Comparison of ENCODE assay signal across 13 cellular contexts in the genomic region with DNA sequence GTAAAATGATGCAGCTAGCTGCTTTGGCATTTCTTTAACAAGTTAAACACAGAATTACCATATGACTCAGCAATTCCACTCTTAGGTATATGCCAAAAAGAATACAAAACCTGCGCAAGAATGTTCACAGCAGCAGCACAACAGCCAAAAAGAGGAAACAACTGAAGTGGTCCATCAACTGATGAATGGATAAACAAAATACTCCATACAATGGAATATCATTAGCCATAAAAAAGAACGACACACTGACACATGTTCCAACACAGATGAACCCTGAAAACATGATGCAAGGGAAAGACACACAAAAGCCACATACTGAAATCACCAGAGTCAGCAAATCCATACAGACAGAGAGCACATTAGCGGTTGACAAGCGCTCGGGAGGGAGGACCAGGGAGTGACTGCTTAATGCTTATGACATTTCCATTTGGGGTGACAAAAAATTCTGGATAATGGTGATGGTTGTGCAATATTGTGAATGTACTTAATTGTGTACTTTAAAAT. TPM values are rescaled to one million over a fixed set of nuclear protein-coding genes. Genes with fewer than 3 reads are reported as not detected.
DNase-seq lines count a peak whose midpoint lies in the region; ATAC-seq, FAIRE-seq and TF ChIP-seq lines count a peak whose summit lies in the region.
"Had no signal": no experiment of that assay in that cellular context is flagged by ENCODE, and none has a peak within 500 bp of the region (broad histone marks: within the 10 kb centered on the region; RNA-seq: fewer than 3 reads in every experiment).

No MANE protein-coding gene starts in this region.

- no peak overlapping the region for H3K4me3 ChIP-seq in CD8-positive, alpha-beta memory T cell (ENCODE audit: low read length)
- no peak overlapping the region for H3K4me3 ChIP-seq in Karpas-422 (ENCODE audit: low read length)
- H3K4me3 ChIP-seq in GM12878, result no peak overlapping the region
- no peak overlapping the region for H3K4me3 ChIP-seq in mesenchymal stem cell (ENCODE audit: insufficient read depth in 1 of 2, low read depth in 1 of 2, low read length in 2 of 2)
- H3K4me3 ChIP-seq: ovary, uterus had no signal

- ATAC-seq in GM12878 (no peak), GM21786 (IDR thresholded peaks at IDR 0.05; ENCODE audit: unreplicated experiment) (no peak)

- H4K91ac ChIP-seq in mesenchymal stem cell (ENCODE audit: low read length), result no peak overlapping the region

- SMC1A ChIA-PET in GM12878 (lab: Charles Lee; ENCODE audit: uncharacterized antibody, unreplicated experiment), result no interaction called here

- intact Hi-C loops in GM12878 (cut with micrococcal nuclease; ENCODE audit: unreplicated experiment), result loop anchor here (5.0 to 10.0 kb wide), 3 partner anchors 53 to 377 kb away; a partner anchor contains a TSS

- no peak for FAIRE-seq in GM12878 (lab: Jason Lieb, UNC)

- no peak overlapping the region for H2BK5ac ChIP-seq in mesenchymal stem cell (ENCODE audit: low read depth, low read length, poor library complexity, severe bottlenecking)

- peaks cover 58 to 66% (median 62%) of the 10 kb centered on the region in 3 donors for H3K4me1 Mint-ChIP-seq in CD8-positive, alpha-beta memory T cell

- peaks cover 19% of the 10 kb centered on the region for H3K79me1 ChIP-seq in mesenchymal stem cell (replicated peaks; ENCODE audit: low read length, poor library complexity, severe bottlenecking)

- 72% methylated on average over 5 of the region's 5 CpGs for WGBS in GM12878 (ENCODE audit: insufficient coverage, insufficient replicate concordance, low lambda C conversion rate, missing lambda C conversion rate)
- WGBS in mesenchymal stem cell, result 86% methylated on average over 5 of the region's 5 CpGs

- POLR2A ChIA-PET in CD8-positive, alpha-beta memory T cell (lab: Charles Lee), result no interaction called here
- POLR2A ChIA-PET in GM12878 (lab: Charles Lee), result no interaction called here

- H4K8ac ChIP-seq in mesenchymal stem cell (ENCODE audit: low read length), result no peak overlapping the region

- H4K20me1 ChIP-seq in Karpas-422 (ENCODE audit: insufficient read depth, low read depth, low read length) (peaks cover 38% of the 10 kb centered on the region), GM12878 (ENCODE audit: control insufficient read depth, insufficient read depth) (no peaks in the 10 kb centered on the region)

- H3K36me3 Mint-ChIP-seq in CD8-positive, alpha-beta memory T cell, result peaks cover 0 to 48% (median 4%) of the 10 kb centered on the region in 3 donors

- no peaks in the 10 kb centered on the region for H3K36me3 ChIP-seq in CD8-positive, alpha-beta memory T cell (ENCODE audit: insufficient read depth, low read length)
- H3K36me3 ChIP-seq in Karpas-422 (ENCODE audit: insufficient read depth, low read length) (peaks cover 20% of the 10 kb centered on the region; the same call in 1 of the 2 replicates), GM12878 (ENCODE audit: control insufficient read depth in 2 of 2, insufficient read depth in 2 of 2, low read length in 1 of 2) (no peaks in the 10 kb centered on the region; a peak in 1 of 4 replicates), mesenchymal stem cell (ENCODE audit: control insufficient read depth in 1 of 2, insufficient read depth in 2 of 2, low read depth in 1 of 2, low read length in 2 of 2) (peaks cover 15 to 16% of the 10 kb centered on the region in 2 experiments)
- H3K36me3 ChIP-seq: ovary, uterus had no signal

- no peak overlapping the region; the same call in 1 of the 2 replicates for H3K9ac ChIP-seq in Karpas-422 (ENCODE audit: low read length)
- no peak overlapping the region for H3K9ac ChIP-seq in GM12878 (ENCODE audit: control insufficient read depth, insufficient read depth, low read length)
- H3K9ac ChIP-seq in mesenchymal stem cell (ENCODE audit: low read length), result peak overlapping the region; percentile 13

- RAD21 ChIA-PET in GM12878 (lab: Charles Lee; ENCODE audit: unreplicated experiment), result no interaction called here

- H2AFZ ChIP-seq in Karpas-422 (ENCODE audit: low read length), result no peak overlapping the region
- H2AFZ ChIP-seq in GM12878 (ENCODE audit: control insufficient read depth, low read depth, low read length), result no peak overlapping the region
- no peak overlapping the region for H2AFZ ChIP-seq in mesenchymal stem cell (ENCODE audit: low read depth, low read length)

- no peak overlapping the region for H3K23ac ChIP-seq in mesenchymal stem cell (ENCODE audit: low read length in 2 of 2)

- in situ Hi-C loops in GM12878 (cut with MboI), result no loop called here

- no peak for TF ChIP-seq RAD21 in GM12878 (IDR thresholded peaks at IDR 0.05; ENCODE audit: insufficient read depth, low read depth, low read length)

- no peak overlapping the region for H3K27ac ChIP-seq in CD8-positive, alpha-beta memory T cell (ENCODE audit: low read depth, low read length)
- H3K27ac ChIP-seq in Karpas-422 (ENCODE audit: low read length) (no peak overlapping the region), GM12878 (ENCODE audit: control insufficient read depth, insufficient read depth) (no peak overlapping the region), mesenchymal stem cell (ENCODE audit: low read length, poor library complexity, severe bottlenecking) (no peak overlapping the region)
- H3K27ac ChIP-seq: ovary, uterus had no signal

- no peak overlapping the region for H3K14ac ChIP-seq in mesenchymal stem cell (ENCODE audit: low read length in 2 of 2)

- no TSS peak for BruUV-seq in GM12878 (replicated peaks; lab: Mats Ljungman, UMichigan)

- peak overlapping the region; percentile 77 for H3K4me2 ChIP-seq in Karpas-422 (ENCODE audit: low read depth, low read length, poor library complexity, severe bottlenecking)
- peak overlapping the region; percentile 37 for H3K4me2 ChIP-seq in GM12878 (ENCODE audit: control insufficient read depth, insufficient read depth)
- H3K4me2 ChIP-seq in mesenchymal stem cell (ENCODE audit: low read length, poor library complexity, severe bottlenecking), result no peak overlapping the region

- H3K9me3 Mint-ChIP-seq in CD8-positive, alpha-beta memory T cell, result no peaks in the 10 kb centered on the region

- peak overlapping the region; percentile 21 to 96 (median 60) for H3K27ac Mint-ChIP-seq in CD8-positive, alpha-beta memory T cell

- H3K79me2 ChIP-seq in Karpas-422 (ENCODE audit: low read length) (peaks cover 90% of the 10 kb centered on the region), GM12878 (ENCODE audit: control insufficient read depth, insufficient read depth, low read length) (peaks cover 56% of the 10 kb centered on the region)

- no peaks in the 10 kb centered on the region for H3K9me2 ChIP-seq in Karpas-422 (replicated peaks; ENCODE audit: insufficient read depth, low read length)

- no peak overlapping the region for H2BK12ac ChIP-seq in mesenchymal stem cell (ENCODE audit: low read length in 2 of 2)

- CTCF ChIA-PET in CD8-positive, alpha-beta memory T cell (lab: Charles Lee), result no interaction called here
- CTCF ChIA-PET in GM12878 (lab: Yijun Ruan, JAX), result no interaction called here

- peaks cover 59% of the 10 kb centered on the region for H3K4me1 ChIP-seq in CD8-positive, alpha-beta memory T cell (ENCODE audit: insufficient read depth, low read length)
- H3K4me1 ChIP-seq in Karpas-422 (ENCODE audit: low read length), result peaks cover 25% of the 10 kb centered on the region
- no peaks in the 10 kb centered on the region for H3K4me1 ChIP-seq in GM12878 (ENCODE audit: control insufficient read depth, insufficient read depth, low read length)
- peaks cover 4% of the 10 kb centered on the region for H3K4me1 ChIP-seq in mesenchymal stem cell (ENCODE audit: control insufficient read depth, insufficient read depth, low read depth, low read length)

- TF ChIP-seq EP300 in GM12878 (IDR thresholded peaks at IDR 0.05; ENCODE audit: borderline replicate concordance in 1 of 2, control insufficient read depth in 1 of 2, low read depth in 2 of 2, low read length in 2 of 2), result no peak

- no peaks in the 10 kb centered on the region for H3K27me3 Mint-ChIP-seq in CD8-positive, alpha-beta memory T cell

- no peak overlapping the region for H2AK5ac ChIP-seq in mesenchymal stem cell (ENCODE audit: low read length, severe bottlenecking)

- H3K18ac ChIP-seq in mesenchymal stem cell (ENCODE audit: low read depth in 1 of 2, low read length in 2 of 2), result no peak overlapping the region

- H2BK120ac ChIP-seq in mesenchymal stem cell (ENCODE audit: low read depth, low read length), result no peak overlapping the region

- no peak overlapping the region for H3K4ac ChIP-seq in mesenchymal stem cell (ENCODE audit: low read depth in 1 of 2, low read length in 2 of 2)

- no peaks in the 10 kb centered on the region for H3K27me3 ChIP-seq in CD8-positive, alpha-beta memory T cell (ENCODE audit: insufficient read depth, low read length, poor library complexity, severe bottlenecking)
- no peaks in the 10 kb centered on the region for H3K27me3 ChIP-seq in Karpas-422 (ENCODE audit: low read length)
- H3K27me3 ChIP-seq in GM12878 (replicated peaks in 1 of 2; ENCODE audit: control insufficient read depth in 2 of 2, insufficient read depth in 2 of 2, low read length in 1 of 2), result no peaks in the 10 kb centered on the region
- H3K27me3 ChIP-seq in mesenchymal stem cell (ENCODE audit: control insufficient read depth in 1 of 2, insufficient read depth in 1 of 2, low read length in 2 of 2), result no peaks in the 10 kb centered on the region
- H3K27me3 ChIP-seq: ovary, uterus had no signal

- no peak for TF ChIP-seq POLR2A in GM12878 (IDR thresholded peaks at IDR 0.05; ENCODE audit: low read depth, low read length)

- peak overlapping the region; percentile 1 to 98 (median 56) for H3K4me3 Mint-ChIP-seq in CD8-positive, alpha-beta memory T cell

- no peaks in the 10 kb centered on the region for H3K9me3 ChIP-seq in CD8-positive, alpha-beta memory T cell (ENCODE audit: low read length)
- H3K9me3 ChIP-seq in Karpas-422 (ENCODE audit: low read length) (no peaks in the 10 kb centered on the region), GM12878 (replicated peaks; ENCODE audit: control insufficient read depth, insufficient read depth, low read length) (no peaks in the 10 kb centered on the region), mesenchymal stem cell (ENCODE audit: control insufficient read depth, low read length) (no peaks in the 10 kb centered on the region)
- H3K9me3 ChIP-seq: ovary, uterus had no signal

- H2BK15ac ChIP-seq in mesenchymal stem cell (ENCODE audit: low read depth, poor library complexity, severe bottlenecking), result no peak overlapping the region

- TF ChIP-seq CTCF in GM12878 (IDR thresholded peaks at IDR 0.05 in 2 of 3, conservative IDR thresholded peaks at IDR 0.05 in 1 of 3; ENCODE audit: control insufficient read depth in 2 of 3, extremely low read depth in 1 of 3, insufficient read depth in 1 of 3, low read depth in 3 of 3, low read length in 3 of 3), result no peak

- DNase-seq in CD8-positive, alpha-beta memory T cell, result no peak
- no peak for DNase-seq in Karpas-422
- no peak for DNase-seq in GM12878 (ENCODE audit: low read depth, low spot score)
- DNase-seq in mesenchymal stem cell, result peak; percentile 44
- DNase-seq in cerebellar nuclear complex (lab: John Stamatoyannopoulos, UW), result no peak
- no peak for DNase-seq in cerebellum (ENCODE audit: low spot score)
- DNase-seq in NCI-H2029 (lab: John Stamatoyannopoulos, UW), result no peak
- DNase-seq: DMS153, kidney glomerular epithelial cell, NCI-H2227 treated with DMSO at 0.1 percent for 48 hours, ovary, uterus had no signal

RNA-seq across cellular contexts. Expression of a gene that starts 3.0 kb away (rescaled TPM):
- 10 to 100 TPM; 60.1 to 62.3 TPM for total RNA-seq in CD8-positive, alpha-beta memory T cell
- polyA plus RNA-seq in CD8-positive, alpha-beta memory T cell, result 90.4 TPM
- total RNA-seq in Karpas-422 (2014; rRNA removed; shearing (Covaris generic); ENCODE audit: low replicate concordance), result 85.0 and 114 TPM in 2 replicates
- 259 and 265 TPM in 2 replicates for total RNA-seq in GM12878 (2013; cell fraction: nucleolus; rRNA removed)
- total RNA-seq in GM12878 (2014; rRNA removed), result 53.5 and 61.0 TPM in 2 replicates
- 44.6 and 46.1 TPM in 2 replicates for total RNA-seq in GM12878 (2014; rRNA removed; fragmentation: Illumina TruSeq; extraction: Trizol)
- 37.0 and 37.6 TPM in 2 replicates for total RNA-seq in GM12878 (2021)
- polyA plus RNA-seq in GM12878 (2011; ENCODE audit: low read depth), result 32.5 TPM
- 98.1 and 107 TPM in 2 replicates for polyA plus RNA-seq in GM12878 (2011; rRNA removed)
- polyA plus RNA-seq in GM12878 (2011; cell fraction: cytosol; rRNA removed), result 47.3 and 48.2 TPM in 2 replicates
- 104 and 109 TPM in 2 replicates for polyA plus RNA-seq in GM12878 (2011; cell fraction: nucleus; rRNA removed)
- polyA plus RNA-seq in GM12878 (2012), result 39.0 and 42.4 TPM in 2 replicates
- polyA plus RNA-seq in GM12878 (2014; fragmentation: Illumina TruSeq; extraction: Trizol), result 47.2 and 57.0 TPM in 2 replicates
- 10 to 100 TPM; 65.4 to 71.8 TPM for polyA plus RNA-seq in GM12878 (2014; fragmentation: Nextera tagmentation; extraction: Ambion mirVana)
- 48.3 and 54.4 TPM in 2 replicates for polyA plus RNA-seq in GM12878 (2014; rRNA removed)
- 10 to 100 TPM; 62.1 to 70.0 TPM for polyA plus RNA-seq in GM12878 (2016; fragmentation: Nextera tagmentation; extraction: Ambion mirVana)
- 53.5 and 76.1 TPM in 2 replicates for polyA minus RNA-seq in GM12878 (2011; rRNA and poly(A)+ RNA removed)
- polyA minus RNA-seq in GM12878 (2011; cell fraction: cytosol; rRNA and poly(A)+ RNA removed), result 15.5 and 16.0 TPM in 2 replicates
- 49.1 and 52.4 TPM in 2 replicates for polyA minus RNA-seq in GM12878 (2011; cell fraction: nucleus; rRNA and poly(A)+ RNA removed)
- polyA plus RNA-seq in mesenchymal stem cell (2013, experiment 1 of 2), result 32.8 TPM
- polyA plus RNA-seq in mesenchymal stem cell (2013, experiment 2 of 2), result 32.5 TPM
- 58.6 TPM for total RNA-seq in cerebellum

RNA-seq across cellular contexts. Expression of a gene that starts 3.9 kb away (rescaled TPM):
- 10 to 100 TPM; 82.5 to 87.3 TPM for total RNA-seq in CD8-positive, alpha-beta memory T cell
- 67.4 TPM for polyA plus RNA-seq in CD8-positive, alpha-beta memory T cell
- total RNA-seq in Karpas-422 (2014; rRNA removed; shearing (Covaris generic); ENCODE audit: low replicate concordance), result 97.0 and 97.1 TPM in 2 replicates
- total RNA-seq in GM12878 (2013; cell fraction: nucleolus; rRNA removed), result 136 and 144 TPM in 2 replicates
- 73.8 and 74.3 TPM in 2 replicates for total RNA-seq in GM12878 (2014; rRNA removed)
- 50.1 and 50.8 TPM in 2 replicates for total RNA-seq in GM12878 (2014; rRNA removed; fragmentation: Illumina TruSeq; extraction: Trizol)
- 55.7 and 60.9 TPM in 2 replicates for total RNA-seq in GM12878 (2021)
- 31.1 TPM for polyA plus RNA-seq in GM12878 (2011; ENCODE audit: low read depth)
- 40.1 and 42.3 TPM in 2 replicates for polyA plus RNA-seq in GM12878 (2011; rRNA removed)
- 30.7 and 37.1 TPM in 2 replicates for polyA plus RNA-seq in GM12878 (2011; cell fraction: cytosol; rRNA removed)
- 78.6 and 86.5 TPM in 2 replicates for polyA plus RNA-seq in GM12878 (2011; cell fraction: nucleus; rRNA removed)
- polyA plus RNA-seq in GM12878 (2012), result 40.8 and 43.4 TPM in 2 replicates
- polyA plus RNA-seq in GM12878 (2014; fragmentation: Illumina TruSeq; extraction: Trizol), result 45.1 and 48.0 TPM in 2 replicates
- 10 to 100 TPM; 19.7 to 21.8 TPM for polyA plus RNA-seq in GM12878 (2014; fragmentation: Nextera tagmentation; extraction: Ambion mirVana)
- polyA plus RNA-seq in GM12878 (2014; rRNA removed), result 60.4 and 60.9 TPM in 2 replicates
- 10 to 100 TPM; 64.1 to 66.5 TPM for polyA plus RNA-seq in GM12878 (2016; fragmentation: Nextera tagmentation; extraction: Ambion mirVana)
- polyA minus RNA-seq in GM12878 (2011; rRNA and poly(A)+ RNA removed), result 46.0 and 47.9 TPM in 2 replicates
- polyA minus RNA-seq in GM12878 (2011; cell fraction: cytosol; rRNA and poly(A)+ RNA removed), result 10.2 and 13.0 TPM in 2 replicates
- 39.2 and 65.7 TPM in 2 replicates for polyA minus RNA-seq in GM12878 (2011; cell fraction: nucleus; rRNA and poly(A)+ RNA removed)
- 45.5 TPM for polyA plus RNA-seq in mesenchymal stem cell (2013, experiment 1 of 2)
- 45.2 TPM for polyA plus RNA-seq in mesenchymal stem cell (2013, experiment 2 of 2)
- 52.1 TPM for total RNA-seq in cerebellum

RNA-seq across cellular contexts. Expression of a gene that starts 47.0 kb away (rescaled TPM):
- total RNA-seq in CD8-positive, alpha-beta memory T cell, result not detected
- not detected for polyA plus RNA-seq in CD8-positive, alpha-beta memory T cell
- not detected in 2 replicates for total RNA-seq in Karpas-422 (2014; rRNA removed; shearing (Covaris generic); ENCODE audit: low replicate concordance)
- not detected in 2 replicates for total RNA-seq in GM12878 (2013; cell fraction: nucleolus; rRNA removed)
- not detected in 2 replicates for total RNA-seq in GM12878 (2014; rRNA removed)
- total RNA-seq in GM12878 (2014; rRNA removed; fragmentation: Illumina TruSeq; extraction: Trizol), result not detected in 2 replicates
- total RNA-seq in GM12878 (2021), result not detected in 2 replicates
- polyA plus RNA-seq in GM12878 (2011; ENCODE audit: low read depth), result not detected
- not detected in 2 replicates for polyA plus RNA-seq in GM12878 (2011; rRNA removed)
- polyA plus RNA-seq in GM12878 (2011; cell fraction: cytosol; rRNA removed), result not detected in 2 replicates
- polyA plus RNA-seq in GM12878 (2011; cell fraction: nucleus; rRNA removed), result not detected in 2 replicates
- 0.09 and 0.14 TPM in 2 replicates for polyA plus RNA-seq in GM12878 (2012)
- 0.07 TPM in 1 of 2 replicates, not detected in the other for polyA plus RNA-seq in GM12878 (2014; fragmentation: Illumina TruSeq; extraction: Trizol)
- polyA plus RNA-seq in GM12878 (2014; fragmentation: Nextera tagmentation; extraction: Ambion mirVana), result not detected
- polyA plus RNA-seq in GM12878 (2014; rRNA removed), result not detected in 2 replicates
- polyA plus RNA-seq in GM12878 (2016; fragmentation: Nextera tagmentation; extraction: Ambion mirVana), result under 1 TPM; 0.21 to 0.24 TPM
- polyA minus RNA-seq in GM12878 (2011; rRNA and poly(A)+ RNA removed), result not detected in 2 replicates
- polyA minus RNA-seq in GM12878 (2011; cell fraction: cytosol; rRNA and poly(A)+ RNA removed), result not detected in 2 replicates
- not detected in 2 replicates for polyA minus RNA-seq in GM12878 (2011; cell fraction: nucleus; rRNA and poly(A)+ RNA removed)
- not detected for polyA plus RNA-seq in mesenchymal stem cell (2013, experiment 1 of 2)
- polyA plus RNA-seq in mesenchymal stem cell (2013, experiment 2 of 2), result not detected
- total RNA-seq in cerebellum, result not detected
- total RNA-seq: ovary, uterus had no signal
- polyA plus RNA-seq: ovary had no signal
